8 cellular contexts compared by ENCODE assay signal in the genomic region with DNA sequence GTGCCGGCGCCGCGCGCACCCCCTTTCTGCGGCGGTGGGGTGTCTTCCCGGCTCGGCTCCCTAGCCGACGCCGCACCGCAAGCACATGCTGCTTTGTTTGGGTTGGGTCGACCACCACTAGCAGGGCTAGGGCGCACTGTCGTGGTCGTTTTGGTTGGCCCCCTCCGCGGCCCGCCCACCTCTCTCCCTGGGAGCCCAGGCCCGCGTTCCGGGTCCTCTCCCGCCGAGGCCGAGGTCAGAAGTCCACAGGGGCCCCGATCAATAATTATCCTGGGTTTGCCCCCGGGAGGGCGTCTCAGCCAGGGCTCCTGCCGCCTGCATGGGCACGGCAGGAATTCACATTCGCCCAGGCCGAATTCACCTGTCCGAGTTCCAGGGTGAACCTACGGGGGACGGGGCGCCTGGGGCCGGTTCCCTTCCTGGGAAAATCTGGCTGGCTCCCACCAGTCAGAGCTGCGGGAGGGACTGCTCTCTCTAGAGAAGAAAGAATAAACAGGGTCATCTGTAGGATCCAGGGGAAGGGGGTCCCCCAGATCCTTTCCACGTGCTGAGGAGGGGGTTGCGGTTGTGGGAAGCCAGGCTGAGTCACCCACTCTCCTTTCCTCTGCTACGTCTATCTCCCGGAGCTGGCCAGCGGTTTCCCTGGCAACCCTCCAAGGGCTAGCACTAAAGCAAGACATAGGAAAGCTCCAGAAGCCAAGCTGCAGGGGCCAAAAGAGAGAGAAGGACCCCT. TPM values are rescaled to one million over a fixed set of nuclear protein-coding genes. Genes with fewer than 3 reads are reported as not detected.
A peak's percentile ranks its signal among the peaks of the same experiment; 100 is the strongest.
DNase-seq lines count a peak whose midpoint lies in the region; ATAC-seq, FAIRE-seq and TF ChIP-seq lines count a peak whose summit lies in the region.

No MANE protein-coding gene starts in this region.

- H3K9ac ChIP-seq in keratinocyte (ENCODE audit: control insufficient read depth, extremely low read depth, insufficient read depth, low read length) (peak overlapping the region; percentile 72), skeletal muscle tissue (ENCODE audit: low read depth in 1 of 3, low read length in 3 of 3) (peak overlapping the region; percentile 89 to 97 (median 92))

- peaks cover 5 to 8% of the 10 kb centered on the region in 2 donors for H3K4me1 ChIP-seq in breast epithelium
- peaks cover 15% of the 10 kb centered on the region for H3K4me1 ChIP-seq in keratinocyte (ENCODE audit: control insufficient read depth, extremely low read depth, insufficient read depth, low read length)
- H3K4me1 ChIP-seq in skeletal muscle tissue (ENCODE audit: control insufficient read depth in 3 of 3, insufficient read depth in 3 of 3, low read length in 3 of 3) = peaks cover 14 to 25% (median 19%) of the 10 kb centered on the region in 3 donors

- intact Hi-C loops in breast epithelium (cut with DNase I; ENCODE audit: low total_unique reads) = no loop called here

- FAIRE-seq in keratinocyte (lab: Jason Lieb, UNC) = no peak

- DNase-seq in SHP77 treated with DMSO at 0.1 percent for 48 hours (lab: John Stamatoyannopoulos, UW) (peak; percentile 38), breast epithelium (ENCODE audit: low spot score in 2 of 2) (peak in 1 of 2 donors; percentile 49), keratinocyte (ENCODE audit: low read depth, low spot score) (no peak)

- H3K4me3 ChIP-seq in GM08714 (ENCODE audit: low read length) = peak overlapping the region; percentile 93; the same call in 1 of the 2 replicates
- peak overlapping the region; percentile 84 to 88 (median 88) for H3K4me3 ChIP-seq in breast epithelium
- peak overlapping the region; percentile 69 to 75 (median 73) for H3K4me3 ChIP-seq in keratinocyte (ENCODE audit: control insufficient read depth in 2 of 3, extremely low read depth in 1 of 3, insufficient read depth in 2 of 3, low read depth in 1 of 3, low read length in 3 of 3)
- H3K4me3 ChIP-seq in skeletal muscle tissue (ENCODE audit: low read length in 3 of 3) = peak overlapping the region; percentile 70 to 84 (median 81)

- TF ChIP-seq POLR2A in breast epithelium (IDR thresholded peaks at IDR 0.05) = no peak

- peak overlapping the region; percentile 88 for H3K4me2 ChIP-seq in keratinocyte (ENCODE audit: control insufficient read depth, extremely low read depth, insufficient read depth, low read depth, low read length)

- peak; percentile 34 for ATAC-seq in HG03196 (IDR thresholded peaks at IDR 0.05; ENCODE audit: unreplicated experiment)
- no peak for ATAC-seq in GM18511 (IDR thresholded peaks at IDR 0.05; ENCODE audit: unreplicated experiment)
- ATAC-seq in GM21786 (IDR thresholded peaks at IDR 0.05; ENCODE audit: unreplicated experiment) = no peak

- H3K9me1 ChIP-seq in keratinocyte (ENCODE audit: control insufficient read depth, extremely low read depth, insufficient read depth, low read length) = no peaks in the 10 kb centered on the region

- no peaks in the 10 kb centered on the region for H4K20me1 ChIP-seq in keratinocyte (ENCODE audit: control insufficient read depth, extremely low read depth, insufficient read depth, low read length)

- TF ChIP-seq CTCF in breast epithelium (IDR thresholded peaks at IDR 0.05) = no peak
- TF ChIP-seq CTCF in keratinocyte (optimal IDR thresholded peaks at IDR 0.05 in 1 of 3, IDR thresholded peaks at IDR 0.05 in 1 of 3, conservative IDR thresholded peaks at IDR 0.05 in 1 of 3; ENCODE audit: extremely low read depth in 1 of 3, insufficient read depth in 2 of 3, low read length in 3 of 3) = no peak

- no peaks in the 10 kb centered on the region for H3K9me3 ChIP-seq in breast epithelium
- no peaks in the 10 kb centered on the region for H3K9me3 ChIP-seq in keratinocyte (ENCODE audit: control insufficient read depth, low read depth, low read length)
- no peaks in the 10 kb centered on the region for H3K9me3 ChIP-seq in skeletal muscle tissue (ENCODE audit: control insufficient read depth in 3 of 3, low read length in 3 of 3)

- H2AFZ ChIP-seq in keratinocyte (ENCODE audit: control insufficient read depth, low read length) = peak overlapping the region; percentile 86

- H3K27ac ChIP-seq in breast epithelium (peak overlapping the region; percentile 91 to 96), keratinocyte (ENCODE audit: control insufficient read depth, insufficient read depth, low read length) (peak overlapping the region; percentile 11), skeletal muscle tissue (ENCODE audit: low read depth, low read length) (peak overlapping the region; percentile 87)

- dilution Hi-C loops in keratinocyte (cut with MboI; ENCODE audit: extremely low pct_ligation_motif_present, low sequenced_read_pairs) = no loop called here

- H3K79me2 ChIP-seq in keratinocyte (ENCODE audit: control insufficient read depth, insufficient read depth, low read length) = peaks cover 8% of the 10 kb centered on the region

- no peaks in the 10 kb centered on the region for H3K36me3 ChIP-seq in breast epithelium
- H3K36me3 ChIP-seq in keratinocyte (ENCODE audit: control insufficient read depth in 2 of 2, extremely low read depth in 1 of 2, insufficient read depth in 2 of 2, low read length in 2 of 2) = no peaks in the 10 kb centered on the region
- H3K36me3 ChIP-seq in skeletal muscle tissue (ENCODE audit: control insufficient read depth in 3 of 3, insufficient read depth in 3 of 3, low read length in 3 of 3) = no peaks in the 10 kb centered on the region

- H3K27me3 ChIP-seq in breast epithelium (no peaks in the 10 kb centered on the region), keratinocyte (ENCODE audit: control insufficient read depth, extremely low read depth, insufficient read depth, low read length) (peaks cover under 1% of the 10 kb centered on the region), skeletal muscle tissue (ENCODE audit: control insufficient read depth in 3 of 3, insufficient read depth in 3 of 3, low read length in 3 of 3) (no peaks in the 10 kb centered on the region)

RNA-seq across cellular contexts. Expression of gene STAT5B, which starts 0.6 kb away (rescaled TPM):
- 100 to 1,000 TPM in 2 of 3 donors, 10 to 100 TPM in 1; 97.2 to 130 (median 101) TPM for total RNA-seq in breast epithelium
- polyA plus RNA-seq in keratinocyte = 10.9 to 16.1 TPM (median 12.4 TPM) in 3 replicates
- polyA plus RNA-seq in keratinocyte (2011; ENCODE audit: low read depth) = 7.1 TPM
- 7.8 and 11.7 TPM in 2 replicates for polyA plus RNA-seq in keratinocyte (2011; cell fraction: cytosol; rRNA removed)
- 30.5 and 32.6 TPM in 2 replicates for polyA plus RNA-seq in keratinocyte (2011; cell fraction: nucleus; rRNA removed)
- polyA plus RNA-seq in keratinocyte (2012; ENCODE audit: low replicate concordance) = 8.2 and 9.9 TPM in 2 replicates
- 11.5 to 18.1 TPM (median 13.1 TPM) in 3 replicates for polyA minus RNA-seq in keratinocyte
- 16.9 TPM for polyA minus RNA-seq in keratinocyte (2011; cell fraction: cytosol; rRNA and poly(A)+ RNA removed)
- polyA minus RNA-seq in keratinocyte (2011; cell fraction: nucleus; rRNA and poly(A)+ RNA removed) = 11.2 and 13.8 TPM in 2 replicates
- 31.3 TPM for total RNA-seq in skeletal muscle tissue

RNA-seq across cellular contexts. Expression of gene STAT5A, which starts 11.5 kb away (rescaled TPM):
- total RNA-seq in breast epithelium = 100 to 1,000 TPM in 1 of 3 donors, 10 to 100 TPM in 2; 72.8 to 363 (median 78.9) TPM
- 0.28 to 0.53 TPM (median 0.51 TPM) in 3 replicates for polyA plus RNA-seq in keratinocyte
- polyA plus RNA-seq in keratinocyte (2011; ENCODE audit: low read depth) = 1.7 TPM
- 0.32 and 0.61 TPM in 2 replicates for polyA plus RNA-seq in keratinocyte (2011; cell fraction: cytosol; rRNA removed)
- polyA plus RNA-seq in keratinocyte (2011; cell fraction: nucleus; rRNA removed) = 0.64 and 1.2 TPM in 2 replicates
- 0.39 and 2.2 TPM in 2 replicates for polyA plus RNA-seq in keratinocyte (2012; ENCODE audit: low replicate concordance)
- polyA minus RNA-seq in keratinocyte = 0.43 to 2.8 TPM (median 0.77 TPM) in 3 replicates
- polyA minus RNA-seq in keratinocyte (2011; cell fraction: cytosol; rRNA and poly(A)+ RNA removed) = 1.2 TPM
- polyA minus RNA-seq in keratinocyte (2011; cell fraction: nucleus; rRNA and poly(A)+ RNA removed) = 0.74 and 3.1 TPM in 2 replicates
- total RNA-seq in skeletal muscle tissue = 18.3 TPM

Comparison
In these comparisons a context has a peak if more than half of its experiments do, and no peak if none do; other contexts are left out.
1. H3K27ac ChIP-seq: peak in every context shown above with its lines; median percentile 94 in breast epithelium; 87 in skeletal muscle tissue; 11 in keratinocyte.